In genomic region chr2:54845514-54845913, GRCh38 we compare ENCODE assay signal across 18 cellular contexts.
DNase-seq lines count a peak whose midpoint lies in the region; ATAC-seq, FAIRE-seq and TF ChIP-seq lines count a peak whose summit lies in the region.
"Had no signal": no experiment of that assay in that cellular context is flagged by ENCODE, and none has a peak within 500 bp of the region (broad histone marks: within the 10 kb centered on the region; RNA-seq: fewer than 3 reads in every experiment).

No MANE protein-coding gene starts in this region.

- H3K27ac ChIP-seq in mesenchymal stem cell (ENCODE audit: low read length, poor library complexity, severe bottlenecking): no peak overlapping the region

- peak; percentile 73 for ATAC-seq in GM21381 (IDR thresholded peaks at IDR 0.05; ENCODE audit: unreplicated experiment)
- ATAC-seq in HG03469 (IDR thresholded peaks at IDR 0.05; ENCODE audit: unreplicated experiment): no peak
- ATAC-seq: K562, Panc1 had no signal

- DNase-seq in GM12891 (ENCODE audit: insufficient read length, low spot score): no peak
- DNase-seq in NAMALWA (ENCODE audit: low spot score): peak; percentile 11
- peak; percentile 17 for DNase-seq in mesenchymal stem cell
- no peak for DNase-seq in stimulated activated CD4-positive, alpha-beta T cell treated with anti-CD3 and anti-CD28 coated beads, Interleukin-1b, Interleukin-23, amount 100 ng/mL, for 48 hours
- no peak for DNase-seq in COLO668 (lab: John Stamatoyannopoulos, UW; ENCODE audit: unreplicated experiment)
- DNase-seq in NCI-H1092 treated with DMSO at 0.1 percent for 48 hours (lab: John Stamatoyannopoulos, UW): no peak
- DNase-seq: activated CD4-positive, alpha-beta T cell treated with anti-CD3 and anti-CD28 coated beads for 1 hour; activated effector memory CD4-positive, alpha-beta T cell treated with anti-CD3 and anti-CD28 coated beads, Interleukin-2, amount 50 U/mL, for 16 hours; amniotic stem cell; Caco-2; NCI-H2081 treated with DMSO at 0.1 percent for 48 hours; NCI-H526; occipital lobe; T-helper 9 cell had no signal

- H2AFZ ChIP-seq in mesenchymal stem cell (ENCODE audit: low read depth, low read length): no peak overlapping the region

- no peak overlapping the region for H3K14ac ChIP-seq in mesenchymal stem cell (ENCODE audit: low read length in 2 of 2)

- H4K91ac ChIP-seq in mesenchymal stem cell (ENCODE audit: low read length): no peak overlapping the region

- peaks cover 4% of the 10 kb centered on the region for H3K4me1 ChIP-seq in mesenchymal stem cell (ENCODE audit: control insufficient read depth, insufficient read depth, low read depth, low read length)
- H3K4me1 ChIP-seq: Caco-2 had no signal

- no peaks in the 10 kb centered on the region for H3K79me1 ChIP-seq in mesenchymal stem cell (replicated peaks; ENCODE audit: low read length, poor library complexity, severe bottlenecking)

- no peaks in the 10 kb centered on the region for H3K36me3 ChIP-seq in mesenchymal stem cell (ENCODE audit: control insufficient read depth in 1 of 2, insufficient read depth in 2 of 2, low read depth in 1 of 2, low read length in 2 of 2)

- H3K4me2 ChIP-seq in mesenchymal stem cell (ENCODE audit: low read length, poor library complexity, severe bottlenecking): no peak overlapping the region

- peak; percentile 5 for FAIRE-seq in GM12891 (lab: Jason Lieb, UNC)
- FAIRE-seq: K562 had no signal

- H3K23ac ChIP-seq in mesenchymal stem cell (ENCODE audit: low read length in 2 of 2): no peak overlapping the region

- TF ChIP-seq POLR2A in GM12891 (IDR thresholded peaks at IDR 0.05; ENCODE audit: low read depth, low read length): no peak

- no peak overlapping the region for H2AK5ac ChIP-seq in mesenchymal stem cell (ENCODE audit: low read length, severe bottlenecking)

- H2BK5ac ChIP-seq in mesenchymal stem cell (ENCODE audit: low read depth, low read length, poor library complexity, severe bottlenecking): no peak overlapping the region

- H3K18ac ChIP-seq in mesenchymal stem cell (ENCODE audit: low read depth in 1 of 2, low read length in 2 of 2): no peak overlapping the region

- no peak overlapping the region for H3K9ac ChIP-seq in mesenchymal stem cell (ENCODE audit: low read length)

- no peak overlapping the region for H3K4ac ChIP-seq in mesenchymal stem cell (ENCODE audit: low read depth in 1 of 2, low read length in 2 of 2)

- no peak overlapping the region for H4K8ac ChIP-seq in mesenchymal stem cell (ENCODE audit: low read length)

- no peak overlapping the region for H2BK15ac ChIP-seq in mesenchymal stem cell (ENCODE audit: low read depth, poor library complexity, severe bottlenecking)

- no peaks in the 10 kb centered on the region for H3K27me3 ChIP-seq in mesenchymal stem cell (ENCODE audit: control insufficient read depth in 1 of 2, insufficient read depth in 1 of 2, low read length in 2 of 2)

- no peak overlapping the region for H2BK120ac ChIP-seq in mesenchymal stem cell (ENCODE audit: low read depth, low read length)

- H2BK12ac ChIP-seq in mesenchymal stem cell (ENCODE audit: low read length in 2 of 2): no peak overlapping the region

- no peaks in the 10 kb centered on the region for H3K9me3 ChIP-seq in mesenchymal stem cell (ENCODE audit: control insufficient read depth, low read length)
- H3K9me3 ChIP-seq: Caco-2 had no signal

- H3K4me3 ChIP-seq in mesenchymal stem cell (ENCODE audit: insufficient read depth in 1 of 2, low read depth in 1 of 2, low read length in 2 of 2): no peak overlapping the region
- H3K4me3 ChIP-seq: K562 had no signal

- 69% methylated on average over 2 of the region's 2 CpGs for WGBS in mesenchymal stem cell

TF ChIP-seq in GM12891, 5 proteins besides CTCF, POLR2A, EP300 and RAD21:
- TF ChIP-seq POLR2AphosphoS5 (IDR thresholded peaks at IDR 0.05; ENCODE audit: low read depth, low read length) (no peak), POU2F2 (IDR thresholded peaks at IDR 0.05; ENCODE audit: low read depth, low read length) (no peak), PAX5 (IDR thresholded peaks at IDR 0.05; ENCODE audit: insufficient read depth, low read length, severe bottlenecking) (no peak), SPI1 (IDR thresholded peaks at IDR 0.05; ENCODE audit: low read depth, low read length) (no peak), TAF1 (IDR thresholded peaks at IDR 0.05; ENCODE audit: low read depth, low read length) (no peak)

Comparison
In these comparisons a context has a peak if more than half of its experiments do, and no peak if none do; other contexts are left out.
1. DNase-seq: peak in NAMALWA (single experiment) and mesenchymal stem cell (single experiment); none in GM12891 (single experiment), stimulated activated CD4-positive, alpha-beta T cell treated with anti-CD3 and anti-CD28 coated beads, Interleukin-1b, Interleukin-23, amount 100 ng/mL, for 48 hours (single experiment), COLO668 (single experiment) and NCI-H1092 treated with DMSO at 0.1 percent for 48 hours (single experiment).